12 cellular contexts compared by ENCODE assay signal in genomic region chr7:130372813-130373212, GRCh38. TPM values are rescaled to one million over a fixed set of nuclear protein-coding genes. Genes with fewer than 3 reads are reported as not detected.
DNase-seq lines count a peak whose midpoint lies in the region; ATAC-seq, FAIRE-seq and TF ChIP-seq lines count a peak whose summit lies in the region.
"Had no signal": no experiment of that assay in that cellular context is flagged by ENCODE, and none has a peak within 500 bp of the region (broad histone marks: within the 10 kb centered on the region; RNA-seq: fewer than 3 reads in every experiment).

No MANE protein-coding gene starts in this region.

- H3K4me2 ChIP-seq in GM23248 (ENCODE audit: unreplicated experiment) = peak overlapping the region; percentile 58
- H3K4me2 ChIP-seq in HepG2 (ENCODE audit: low read depth, low read length) = peak overlapping the region; percentile 68

- H4K20me1 ChIP-seq in GM23248 (ENCODE audit: insufficient read depth) (no peaks in the 10 kb centered on the region), HepG2 (ENCODE audit: insufficient read depth, low read length) (no peaks in the 10 kb centered on the region)

- no peaks in the 10 kb centered on the region for H3K36me3 ChIP-seq in GM23248 (ENCODE audit: low read depth)
- H3K36me3 ChIP-seq in ascending aorta = no peaks in the 10 kb centered on the region
- H3K36me3 ChIP-seq in HepG2 (replicated peaks in 1 of 2; ENCODE audit: control insufficient read depth in 1 of 2, insufficient read depth in 2 of 2, low read length in 2 of 2) = no peaks in the 10 kb centered on the region
- H3K36me3 ChIP-seq in sigmoid colon = no peaks in the 10 kb centered on the region

- TF ChIP-seq CTCF in ascending aorta (IDR thresholded peaks at IDR 0.05) (no peak), HepG2 (CRISPR knock-in tag; IDR thresholded peaks at IDR 0.05) (no peak), sigmoid colon (IDR thresholded peaks at IDR 0.05) (no peak)

- H3K9ac ChIP-seq in GM23248 (peak overlapping the region; percentile 81), HepG2 (ENCODE audit: insufficient read depth, low read depth, low read length) (peak overlapping the region; percentile 73)

- no TSS peak for BruUV-seq in HepG2 (replicated peaks; lab: Mats Ljungman, UMichigan)

- no peak for DNase-seq in GM23248
- no peak for DNase-seq in ascending aorta (ENCODE audit: low spot score in 2 of 2)
- DNase-seq in HepG2 (ENCODE audit: low spot score) = no peak
- peak; percentile 17 for DNase-seq in sigmoid colon
- no peak for DNase-seq in NCI-H1105 treated with DMSO at 0.1 percent for 48 hours (lab: John Stamatoyannopoulos, UW)
- no peak for DNase-seq in SKM-1 (lab: John Stamatoyannopoulos, UW; ENCODE audit: unreplicated experiment)
- DNase-seq: anterior cingulate cortex, left colon, NCI-H1930 had no signal

- H3K9me3 ChIP-seq in GM23248 (ENCODE audit: low read depth) (no peaks in the 10 kb centered on the region), ascending aorta (no peaks in the 10 kb centered on the region), HepG2 (ENCODE audit: low read length) (peaks cover 10% of the 10 kb centered on the region), sigmoid colon (peaks cover 0 to 2% (median 0%) of the 10 kb centered on the region in 4 donors)

- H3K4me1 ChIP-seq in GM23248 (ENCODE audit: insufficient read depth) (peaks cover 52% of the 10 kb centered on the region), ascending aorta (peaks cover 25 to 44% of the 10 kb centered on the region in 2 donors), HepG2 (ENCODE audit: insufficient read depth, low read length) (peaks cover 71% of the 10 kb centered on the region), sigmoid colon (peaks cover 0 to 59% (median 48%) of the 10 kb centered on the region in 4 donors)

- WGBS in GM23248 (ENCODE audit: low coverage in 1 of 2, low lambda C conversion rate in 2 of 2, missing lambda C conversion rate in 2 of 2), 2 experiments = 48% methylated on average over 5 of the region's 5 CpGs
- WGBS in HepG2 (ENCODE audit: low lambda C conversion rate) = 61% methylated on average over 5 of the region's 5 CpGs
- 59 to 79% methylated on average over 5 of the region's 5 CpGs for WGBS in sigmoid colon, 2 donors

- H3K79me2 ChIP-seq in GM23248 (ENCODE audit: insufficient read depth) (no peaks in the 10 kb centered on the region), HepG2 (ENCODE audit: insufficient read depth, low read length) (no peaks in the 10 kb centered on the region)

- intact Hi-C loops in ascending aorta (cut with DNase I) (no loop called here), HepG2 (cut with micrococcal nuclease; ENCODE audit: unreplicated experiment) (no loop called here), sigmoid colon (cut with DNase I) (no loop called here)

- no peak for TF ChIP-seq POLR2A in HepG2 (IDR thresholded peaks at IDR 0.05; ENCODE audit: insufficient read depth in 1 of 2, low read depth in 2 of 2, low read length in 2 of 2)
- TF ChIP-seq POLR2A in sigmoid colon (IDR thresholded peaks at IDR 0.05) = no peak

- peaks cover 41% of the 10 kb centered on the region for H3F3A ChIP-seq in GM23248 (ENCODE audit: insufficient read depth)

- no peak for FAIRE-seq in HepG2 (lab: Jason Lieb, UNC)

- in situ Hi-C loops in GM23248 (cut with MboI) (no loop called here), HepG2 (cut with HindIII; ENCODE audit: extremely low pct_ligation_motif_present, low pct_unique_long_range_greater_than_20kb) (no loop called here)

- no peak for ATAC-seq in HepG2
- no peak for ATAC-seq in GM19328 (IDR thresholded peaks at IDR 0.05; ENCODE audit: unreplicated experiment)
- no peak for ATAC-seq in HG02798 (IDR thresholded peaks at IDR 0.05; ENCODE audit: poor library complexity, unreplicated experiment)
- ATAC-seq: left colon had no signal

- no peak for TF ChIP-seq RAD21 in HepG2 (CRISPR knock-in tag; IDR thresholded peaks at IDR 0.05)

- TF ChIP-seq EP300 in HepG2 (IDR thresholded peaks at IDR 0.05; ENCODE audit: low read depth in 2 of 2, low read length in 2 of 2) (no peak), HepG2 (CRISPR knock-in tag; IDR thresholded peaks at IDR 0.05; ENCODE audit: borderline replicate concordance) (no peak), sigmoid colon (IDR thresholded peaks at IDR 0.05) (no peak)

- no peaks in the 10 kb centered on the region for H3K9me2 ChIP-seq in GM23248 (ENCODE audit: insufficient read depth)

- CTCF ChIA-PET in HepG2 (lab: Yijun Ruan, JAX; ENCODE audit: low intra/inter-chr PET ratio, low total read pairs) = no interaction called here

- H2AFZ ChIP-seq in GM23248 (peak overlapping the region; percentile 95; the same call in 1 of the 2 replicates), HepG2 (ENCODE audit: low read length) (no peak overlapping the region)

- H3K27ac ChIP-seq in GM23248 (peak overlapping the region; percentile 94), ascending aorta (peak overlapping the region; percentile 86 to 94), HepG2 (ENCODE audit: extremely low read length, insufficient read depth, low read length) (peak overlapping the region; percentile 94), sigmoid colon (peak overlapping the region; percentile 88 to 95 (median 90))

- H3K4me3 ChIP-seq in GM23248 (no peak overlapping the region), ascending aorta (no peak overlapping the region), HepG2 (replicated peaks in 1 of 3; ENCODE audit: insufficient read depth in 1 of 3, low read depth in 2 of 3, low read length in 3 of 3) (peak overlapping the region in 2 of 3 experiments; percentile 4 to 52; a peak in 1 of 6 replicates), sigmoid colon (no peak overlapping the region)

- no peaks in the 10 kb centered on the region for H3K27me3 ChIP-seq in GM23248 (replicated peaks; ENCODE audit: insufficient read depth)
- no peaks in the 10 kb centered on the region for H3K27me3 ChIP-seq in ascending aorta
- no peaks in the 10 kb centered on the region for H3K27me3 ChIP-seq in HepG2 (ENCODE audit: control insufficient read depth in 1 of 2, insufficient read depth in 2 of 2, low read length in 2 of 2)
- no peaks in the 10 kb centered on the region for H3K27me3 ChIP-seq in sigmoid colon

- POLR2A ChIA-PET in HepG2 (lab: Yijun Ruan, JAX) = interaction anchor here (0.5 to 0.6 kb wide), 2 partner anchors 70 to 304 kb away, joined by 3 read pairs; no protein-coding TSS in a partner anchor

RNA-seq across cellular contexts. Expression of gene CPA1, which starts 7.5 kb away (rescaled TPM):
- not detected in 2 replicates for total RNA-seq in GM23248 (2014; rRNA removed; shearing (Covaris generic))
- not detected in 2 replicates for polyA plus RNA-seq in GM23248 (2016; fragmentation: Nextera tagmentation; extraction: Ambion mirVana)
- total RNA-seq in ascending aorta = not detected
- total RNA-seq in HepG2 (2016; rRNA removed; fragmentation: Illumina TruSeq; extraction: Trizol) = 0.20 TPM in 1 of 2 replicates, not detected in the other
- total RNA-seq in HepG2 (2016; cell fraction: cytosol; rRNA removed; fragmentation: Illumina TruSeq; extraction: Trizol; ENCODE audit: low read depth) = 0.20 and 0.35 TPM in 2 replicates
- total RNA-seq in HepG2 (2016; cell fraction: insoluble cytoplasmic fraction; rRNA removed; fragmentation: Illumina TruSeq; extraction: Trizol) = not detected in 2 replicates
- 0.34 TPM in 1 of 2 replicates, not detected in the other for total RNA-seq in HepG2 (2016; cell fraction: membrane; rRNA removed; fragmentation: Illumina TruSeq; extraction: Trizol)
- not detected in 2 replicates for total RNA-seq in HepG2 (2016; cell fraction: nucleus; rRNA removed; fragmentation: Illumina TruSeq; extraction: Trizol)
- 0.57 and 0.58 TPM in 2 replicates for polyA plus RNA-seq in HepG2 (2011; rRNA removed)
- 0.42 and 0.77 TPM in 2 replicates for polyA plus RNA-seq in HepG2 (2011; cell fraction: cytosol; rRNA removed)
- 1.2 and 2.4 TPM in 2 replicates for polyA plus RNA-seq in HepG2 (2011; cell fraction: nucleus; rRNA removed)
- 0.16 TPM in 1 of 2 replicates, not detected in the other for polyA plus RNA-seq in HepG2 (2012)
- 0.17 and 0.27 TPM in 2 replicates for polyA plus RNA-seq in HepG2 (2016; cell fraction: cytosol; fragmentation: Illumina TruSeq; extraction: Trizol; ENCODE audit: low read depth)
- polyA plus RNA-seq in HepG2 (2016; cell fraction: insoluble cytoplasmic fraction; fragmentation: Illumina TruSeq; extraction: Trizol; ENCODE audit: low read depth) = 0.22 TPM in 1 of 2 replicates, not detected in the other
- 0.14 TPM in 1 of 2 replicates, not detected in the other for polyA plus RNA-seq in HepG2 (2016; cell fraction: membrane; fragmentation: Illumina TruSeq; extraction: Trizol; ENCODE audit: low read depth)
- not detected in 2 replicates for polyA plus RNA-seq in HepG2 (2016; cell fraction: nucleus; fragmentation: Illumina TruSeq; extraction: Trizol; ENCODE audit: insufficient read depth, low read depth)
- not detected in 2 replicates for polyA minus RNA-seq in HepG2 (2011; rRNA and poly(A)+ RNA removed; ENCODE audit: low replicate concordance)
- polyA minus RNA-seq in HepG2 (2011; cell fraction: cytosol; rRNA and poly(A)+ RNA removed) = not detected in 2 replicates
- 0.90 and 1.2 TPM in 2 replicates for polyA minus RNA-seq in HepG2 (2011; cell fraction: nucleus; rRNA and poly(A)+ RNA removed)
- 1 to 10 TPM in 1 of 4 donors, not detected in 3; 2.2 TPM for total RNA-seq in sigmoid colon
- polyA plus RNA-seq in sigmoid colon = 1 to 10 TPM in 2 of 3 donors, under 1 TPM in 1; 0.34 to 7.8 (median 1.2) TPM
- total RNA-seq: HT1080 had no signal

RNA-seq across cellular contexts. Expression of gene CPA5, which starts 28.2 kb away (rescaled TPM):
- not detected in 2 replicates for total RNA-seq in GM23248 (2014; rRNA removed; shearing (Covaris generic))
- polyA plus RNA-seq in GM23248 (2016; fragmentation: Nextera tagmentation; extraction: Ambion mirVana) = 0.23 TPM in 1 of 2 replicates, not detected in the other
- total RNA-seq in ascending aorta = not detected
- total RNA-seq in HepG2 (2016; rRNA removed; fragmentation: Illumina TruSeq; extraction: Trizol) = not detected in 2 replicates
- not detected in 2 replicates for total RNA-seq in HepG2 (2016; cell fraction: cytosol; rRNA removed; fragmentation: Illumina TruSeq; extraction: Trizol; ENCODE audit: low read depth)
- total RNA-seq in HepG2 (2016; cell fraction: insoluble cytoplasmic fraction; rRNA removed; fragmentation: Illumina TruSeq; extraction: Trizol) = not detected in 2 replicates
- not detected in 2 replicates for total RNA-seq in HepG2 (2016; cell fraction: membrane; rRNA removed; fragmentation: Illumina TruSeq; extraction: Trizol)
- total RNA-seq in HepG2 (2016; cell fraction: nucleus; rRNA removed; fragmentation: Illumina TruSeq; extraction: Trizol) = not detected in 2 replicates
- 0.30 and 0.48 TPM in 2 replicates for polyA plus RNA-seq in HepG2 (2011; rRNA removed)
- 0.20 and 0.21 TPM in 2 replicates for polyA plus RNA-seq in HepG2 (2011; cell fraction: cytosol; rRNA removed)
- polyA plus RNA-seq in HepG2 (2011; cell fraction: nucleus; rRNA removed) = 1.4 and 1.6 TPM in 2 replicates
- 0.59 TPM in 1 of 2 replicates, not detected in the other for polyA plus RNA-seq in HepG2 (2012)
- polyA plus RNA-seq in HepG2 (2016; cell fraction: cytosol; fragmentation: Illumina TruSeq; extraction: Trizol; ENCODE audit: low read depth) = 0.19 TPM in 1 of 2 replicates, not detected in the other
- not detected in 2 replicates for polyA plus RNA-seq in HepG2 (2016; cell fraction: insoluble cytoplasmic fraction; fragmentation: Illumina TruSeq; extraction: Trizol; ENCODE audit: low read depth)
- polyA plus RNA-seq in HepG2 (2016; cell fraction: membrane; fragmentation: Illumina TruSeq; extraction: Trizol; ENCODE audit: low read depth) = 0.30 TPM in 1 of 2 replicates, not detected in the other
- polyA plus RNA-seq in HepG2 (2016; cell fraction: nucleus; fragmentation: Illumina TruSeq; extraction: Trizol; ENCODE audit: insufficient read depth, low read depth) = not detected in 2 replicates
- 1.0 TPM in 1 of 2 replicates, not detected in the other for polyA minus RNA-seq in HepG2 (2011; rRNA and poly(A)+ RNA removed; ENCODE audit: low replicate concordance)
- polyA minus RNA-seq in HepG2 (2011; cell fraction: cytosol; rRNA and poly(A)+ RNA removed) = not detected in 2 replicates
- polyA minus RNA-seq in HepG2 (2011; cell fraction: nucleus; rRNA and poly(A)+ RNA removed) = not detected in 2 replicates
- not detected for total RNA-seq in sigmoid colon
- polyA plus RNA-seq in sigmoid colon = 1 to 10 TPM in 1 of 3 donors, not detected in 2; 1.1 TPM
- total RNA-seq: HT1080, left colon had no signal

Comparison
In these comparisons a context has a peak if more than half of its experiments do, and no peak if none do; other contexts are left out.
1. H3K4me3 ChIP-seq: peak in HepG2 (2 of 3); none in GM23248 (single experiment), ascending aorta (0 of 2) and sigmoid colon (0 of 4).
2. Peak in every context shown above with its lines, with median percentiles within 50 percentile points of each other: H3K27ac ChIP-seq.